ENCODE assay signal across 25 cellular contexts in genomic region chr3:128195802-128196201, GRCh38. TPM values are rescaled to one million over a fixed set of nuclear protein-coding genes. Genes with fewer than 3 reads are reported as not detected.
DNase-seq lines count a peak whose midpoint lies in the region; ATAC-seq and TF ChIP-seq lines count a peak whose summit lies in the region.
"Had no signal": no experiment of that assay in that cellular context is flagged by ENCODE, and none has a peak within 500 bp of the region (broad histone marks: within the 10 kb centered on the region; RNA-seq: fewer than 3 reads in every experiment).

No MANE protein-coding gene starts in this region.

- H3K9ac ChIP-seq in endodermal cell (ENCODE audit: extremely low read depth, low read length, poor library complexity, severe bottlenecking), result no peak overlapping the region

- WGBS in endodermal cell (ENCODE audit: insufficient coverage in 1 of 2, insufficient read length in 1 of 2), 2 experiments, result 89 to 94% methylated on average over 3 to 6 of the region's 6 CpGs
- 79 to 90% methylated on average over 6 of the region's 6 CpGs for WGBS in mesodermal cell (ENCODE audit: insufficient coverage in 2 of 2), 2 experiments
- WGBS in transverse colon (ENCODE audit: low coverage in 1 of 2), 2 donors, result 83% methylated on average over 6 of the region's 6 CpGs; no CpG with 5 or more reads in 1 of the 2 donors

- H3K27ac ChIP-seq in endodermal cell (ENCODE audit: low read depth, low read length) (peak overlapping the region; percentile 17), mesodermal cell (ENCODE audit: low read depth, low read length, severe bottlenecking) (peak overlapping the region; percentile 73), transverse colon (peak overlapping the region; percentile 16 to 42 (median 29))
- H3K27ac ChIP-seq: PC-9, SJCRH30, tibial artery, VCaP had no signal

- intact Hi-C loops in transverse colon (cut with DNase I; ENCODE audit: low total_unique reads), result no loop called here
- intact Hi-C loops in posterior vena cava (cut with DNase I), result no loop called here

- H3K9me3 ChIP-seq in endodermal cell (ENCODE audit: control insufficient read depth, low read length), result no peaks in the 10 kb centered on the region
- H3K9me3 ChIP-seq in mesodermal cell (ENCODE audit: control insufficient read depth, low read length), result no peaks in the 10 kb centered on the region
- no peaks in the 10 kb centered on the region for H3K9me3 ChIP-seq in transverse colon
- H3K9me3 ChIP-seq: SJCRH30, tibial artery had no signal

- H3K36me3 Mint-ChIP-seq in endodermal cell (ENCODE audit: low read depth), result no peaks in the 10 kb centered on the region
- H3K36me3 Mint-ChIP-seq: natural killer cell treated with Interleukin-12 subunit alpha and Interleukin-12 subunit beta and Interleukin-15 and Interleukin-18, amount 100 ng/mL, for 72 hours had no signal

- H3K27me3 ChIP-seq in endodermal cell (ENCODE audit: control insufficient read depth, insufficient read depth, low read length, poor library complexity, severe bottlenecking) (no peaks in the 10 kb centered on the region), transverse colon (no peaks in the 10 kb centered on the region)
- H3K27me3 ChIP-seq: SJCRH30, tibial artery had no signal

- H3K27ac Mint-ChIP-seq in endodermal cell, result no peak overlapping the region
- H3K27ac Mint-ChIP-seq: natural killer cell treated with Interleukin-12 subunit alpha and Interleukin-12 subunit beta and Interleukin-15 and Interleukin-18, amount 100 ng/mL, for 72 hours; progenitor cell of endocrine pancreas had no signal

- H3K4me1 ChIP-seq in endodermal cell (ENCODE audit: control insufficient read depth, insufficient read depth, low read length), result peaks cover 31% of the 10 kb centered on the region
- H3K4me1 ChIP-seq in mesodermal cell (ENCODE audit: control insufficient read depth, insufficient read depth, low read length, poor library complexity, severe bottlenecking), result peaks cover 37% of the 10 kb centered on the region
- peaks cover 0 to 27% (median 7%) of the 10 kb centered on the region in 4 donors for H3K4me1 ChIP-seq in transverse colon
- H3K4me1 ChIP-seq: SJCRH30 had no signal

- no peaks in the 10 kb centered on the region for H3K9me3 Mint-ChIP-seq in endodermal cell
- H3K9me3 Mint-ChIP-seq: natural killer cell treated with Interleukin-12 subunit alpha and Interleukin-12 subunit beta and Interleukin-15 and Interleukin-18, amount 100 ng/mL, for 72 hours had no signal

- in situ Hi-C loops in transverse colon (cut with MboI; ENCODE audit: low pct_ligation_motif_present in 1 of 4, low pct_unique_long_range_greater_than_20kb in 1 of 4, low sequenced_read_pairs in 3 of 4), result no loop called here

- TF ChIP-seq CTCF in endodermal cell (conservative IDR thresholded peaks at IDR 0.05), result no peak
- TF ChIP-seq CTCF in transverse colon (IDR thresholded peaks at IDR 0.05), result no peak

- no peak overlapping the region for H3K4me3 ChIP-seq in endodermal cell (ENCODE audit: low read length)
- no peak overlapping the region for H3K4me3 ChIP-seq in mesodermal cell (ENCODE audit: extremely low read depth, insufficient read depth, low read length, poor library complexity, severe bottlenecking)
- H3K4me3 ChIP-seq in transverse colon, result no peak overlapping the region
- H3K4me3 ChIP-seq: PC-9, SJCRH30, tibial artery had no signal

- no peaks in the 10 kb centered on the region for H3K36me3 ChIP-seq in endodermal cell (ENCODE audit: control insufficient read depth, insufficient read depth, low read length)
- no peaks in the 10 kb centered on the region for H3K36me3 ChIP-seq in mesodermal cell (ENCODE audit: control insufficient read depth, insufficient read depth, low read length)
- H3K36me3 ChIP-seq in transverse colon, result no peaks in the 10 kb centered on the region
- H3K36me3 ChIP-seq: SJCRH30, tibial artery had no signal

- peaks cover 46% of the 10 kb centered on the region for H3K4me1 Mint-ChIP-seq in endodermal cell

- H3K4me3 Mint-ChIP-seq in endodermal cell, result no peak overlapping the region
- H3K4me3 Mint-ChIP-seq: natural killer cell treated with Interleukin-12 subunit alpha and Interleukin-12 subunit beta and Interleukin-15 and Interleukin-18, amount 100 ng/mL, for 72 hours had no signal

- no peak for TF ChIP-seq EP300 in transverse colon (IDR thresholded peaks at IDR 0.05; ENCODE audit: low read depth)

- DNase-seq in NOMO-1 (lab: John Stamatoyannopoulos, UW; ENCODE audit: unreplicated experiment in 2 of 2) (peak; percentile 59 to 82), endodermal cell (no peak), transverse colon (no peak), posterior vena cava (ENCODE audit: low spot score) (no peak)
- DNase-seq: activated effector memory CD4-positive, alpha-beta T cell treated with anti-CD3 and anti-CD28 coated beads, Interleukin-2, amount 50 U/mL, for 16 hours; dermis blood vessel endothelial cell; DMS79; HCEC 1CT; hippocampal formation; Karpas-422; NCI-H1105 treated with DMSO at 0.1 percent for 48 hours; NCI-H2107; PC-9; SJCRH30; small intestine; stimulated activated CD4-positive, alpha-beta T cell treated with anti-CD3 and anti-CD28 coated beads, Interleukin-2, amount 100 ng/mL, for 48 hours; stimulated activated naive CD8-positive, alpha-beta T cell treated with anti-CD3 and anti-CD28 coated beads, Interleukin-15, Interleukin-2, amounts not matched to agents 100 U/mL and 50 U/mL, for 24 hours; T-helper 1 cell; tibial artery had no signal

- TF ChIP-seq POLR2A in transverse colon (IDR thresholded peaks at IDR 0.05), result no peak

- no peaks in the 10 kb centered on the region for H3K27me3 Mint-ChIP-seq in endodermal cell (ENCODE audit: insufficient read depth)
- H3K27me3 Mint-ChIP-seq: natural killer cell treated with Interleukin-12 subunit alpha and Interleukin-12 subunit beta and Interleukin-15 and Interleukin-18, amount 100 ng/mL, for 72 hours; progenitor cell of endocrine pancreas had no signal

- ATAC-seq in HG03139 (IDR thresholded peaks at IDR 0.05; ENCODE audit: unreplicated experiment), result no peak
- ATAC-seq in GM21528 (IDR thresholded peaks at IDR 0.05; ENCODE audit: low FRiP score, unreplicated experiment), result no peak
- ATAC-seq: natural killer cell treated with Interleukin-12 subunit alpha and Interleukin-12 subunit beta and Interleukin-15 and Interleukin-18, amount 100 ng/mL, for 72 hours; stimulated activated naive CD8-positive, alpha-beta T cell treated with anti-CD3 and anti-CD28 coated beads, Interleukin-15, Interleukin-2, amounts not matched to agents 100 U/mL and 50 U/mL, for 24 hours had no signal

RNA-seq across cellular contexts. Expression of gene EEFSEC, which starts 42.5 kb away (rescaled TPM):
- 10 to 100 TPM; 11.9 to 15.8 TPM for total RNA-seq in endodermal cell
- polyA plus RNA-seq in endodermal cell (2013, experiment 1 of 2), result 14.4 TPM
- 11.6 TPM for polyA plus RNA-seq in endodermal cell (2013, experiment 2 of 2)
- 12.7 TPM for polyA plus RNA-seq in mesodermal cell (2013, experiment 1 of 2)
- 13.3 TPM for polyA plus RNA-seq in mesodermal cell (2013, experiment 2 of 2)
- 10 to 100 TPM; 10.3 to 16.8 (median 14.2) TPM for total RNA-seq in transverse colon
- total RNA-seq in posterior vena cava, result 10 to 100 TPM; 12.9 to 13.0 TPM

Comparison
In these comparisons a context has a peak if more than half of its experiments do, and no peak if none do; other contexts are left out.
1. DNase-seq: peak in NOMO-1 (2 of 2); none in endodermal cell (single experiment), transverse colon (single experiment) and posterior vena cava (single experiment).
2. H3K27ac ChIP-seq: peak in every context shown above with its lines; median percentile 73 in mesodermal cell; 29 in transverse colon; 17 in endodermal cell.